ENCODE assay signal across 9 cellular contexts in genomic region chr19:1070931-1071791, GRCh38. TPM values are rescaled to one million over a fixed set of nuclear protein-coding genes. Genes with fewer than 3 reads are reported as not detected.
DNase-seq lines count a peak whose midpoint lies in the region; ATAC-seq and TF ChIP-seq lines count a peak whose summit lies in the region.
"Had no signal": no experiment of that assay in that cellular context is flagged by ENCODE, and none has a peak within 500 bp of the region (broad histone marks: within the 10 kb centered on the region; RNA-seq: fewer than 3 reads in every experiment).

No MANE protein-coding gene starts in this region.

- H3K9me3 Mint-ChIP-seq in type B pancreatic cell: no peaks in the 10 kb centered on the region

- peak overlapping the region; percentile 15 for H3K4me3 ChIP-seq in fibroblast of villous mesenchyme (ENCODE audit: low read depth, low read length)

- intact Hi-C loops in left cardiac atrium (cut with DNase I) (no loop called here), Right ventricle myocardium superior (cut with DNase I) (no loop called here)

- POLR2A ChIA-PET in GM10248 (lab: Yijun Ruan, JAX): no interaction called here

- peaks cover 51% of the 10 kb centered on the region for H3K27me3 Mint-ChIP-seq in type B pancreatic cell

- no peaks in the 10 kb centered on the region for H3K36me3 Mint-ChIP-seq in type B pancreatic cell

- H3K4me3 Mint-ChIP-seq in type B pancreatic cell: peak overlapping the region; percentile 69

- ATAC-seq in left cardiac atrium: no peak
- ATAC-seq in Right ventricle myocardium superior (ENCODE audit: poor library complexity): no peak
- no peak for ATAC-seq in GM21447 (IDR thresholded peaks at IDR 0.05; ENCODE audit: unreplicated experiment)

- TF ChIP-seq CTCF in fibroblast of villous mesenchyme (IDR thresholded peaks at IDR 0.05; ENCODE audit: insufficient read depth, low read depth, low read length) (no peak), type B pancreatic cell (conservative IDR thresholded peaks at IDR 0.05) (no peak), GM10248 (IDR thresholded peaks at IDR 0.05; ENCODE audit: control extremely low read depth, extremely low read depth, low read depth, missing control alignments) (no peak)

- DNase-seq in left cardiac atrium (peak; percentile 39), Right ventricle myocardium superior (no peak), fibroblast of villous mesenchyme (ENCODE audit: low read depth) (no peak), type B pancreatic cell (ENCODE audit: extremely low spot score, unreplicated experiment) (no peak), GM10248 (ENCODE audit: extremely low spot score) (no peak)
- DNase-seq: DMS79, head of caudate nucleus, Peyer's patch had no signal

- H3K27ac Mint-ChIP-seq in type B pancreatic cell: no peak overlapping the region

- peaks cover 5% of the 10 kb centered on the region for H3K4me1 Mint-ChIP-seq in type B pancreatic cell (ENCODE audit: unreplicated experiment)

- CTCF ChIA-PET in GM10248 (lab: Yijun Ruan, JAX): interaction anchor here (1.4 kb wide), 1 partner anchor 42 kb away, joined by 3 read pairs; no protein-coding TSS in a partner anchor

RNA-seq across cellular contexts. Expression of gene ARHGAP45, which starts 4.2 kb away (rescaled TPM):
- total RNA-seq in left cardiac atrium: 10 to 100 TPM; 10.6 to 12.6 TPM
- total RNA-seq in Right ventricle myocardium superior: 5.1 TPM
- total RNA-seq in fibroblast of villous mesenchyme: 0.43 and 0.97 TPM in 2 replicates
- total RNA-seq in type B pancreatic cell (ENCODE audit: low replicate concordance): 2.6 and 4.5 TPM in 2 replicates

RNA-seq across cellular contexts. Expression of gene POLR2E, which starts 24.0 kb away (rescaled TPM):
- 100 to 1,000 TPM; 142 to 143 TPM for total RNA-seq in left cardiac atrium
- total RNA-seq in Right ventricle myocardium superior: 146 TPM
- 69.5 and 71.2 TPM in 2 replicates for total RNA-seq in fibroblast of villous mesenchyme
- 171 and 181 TPM in 2 replicates for total RNA-seq in type B pancreatic cell (ENCODE audit: low replicate concordance)

RNA-seq across cellular contexts. Expression of gene ABCA7, which starts 31.3 kb away (rescaled TPM):
- total RNA-seq in left cardiac atrium (10 to 100 TPM in 1 of 2 donors, 1 to 10 TPM in 1; 7.7 to 10.0 TPM), Right ventricle myocardium superior (5.2 TPM), fibroblast of villous mesenchyme (11.2 and 13.9 TPM in 2 replicates), type B pancreatic cell (ENCODE audit: low replicate concordance) (23.9 and 26.1 TPM in 2 replicates)

RNA-seq across cellular contexts. Expression of gene GPX4, which starts 32.6 kb away (rescaled TPM):
- total RNA-seq in left cardiac atrium (100 to 1,000 TPM; 378 to 432 TPM), Right ventricle myocardium superior (345 TPM), fibroblast of villous mesenchyme (254 and 337 TPM in 2 replicates), type B pancreatic cell (ENCODE audit: low replicate concordance) (174 and 204 TPM in 2 replicates)

RNA-seq across cellular contexts. Expression of gene CNN2, which starts 44.8 kb away (rescaled TPM):
- total RNA-seq in left cardiac atrium (10 to 100 TPM; 74.4 to 83.8 TPM), Right ventricle myocardium superior (69.8 TPM), fibroblast of villous mesenchyme (508 and 544 TPM in 2 replicates), type B pancreatic cell (ENCODE audit: low replicate concordance) (276 and 279 TPM in 2 replicates)
